ENCODE assay signal across 18 cellular contexts in the genomic region with DNA sequence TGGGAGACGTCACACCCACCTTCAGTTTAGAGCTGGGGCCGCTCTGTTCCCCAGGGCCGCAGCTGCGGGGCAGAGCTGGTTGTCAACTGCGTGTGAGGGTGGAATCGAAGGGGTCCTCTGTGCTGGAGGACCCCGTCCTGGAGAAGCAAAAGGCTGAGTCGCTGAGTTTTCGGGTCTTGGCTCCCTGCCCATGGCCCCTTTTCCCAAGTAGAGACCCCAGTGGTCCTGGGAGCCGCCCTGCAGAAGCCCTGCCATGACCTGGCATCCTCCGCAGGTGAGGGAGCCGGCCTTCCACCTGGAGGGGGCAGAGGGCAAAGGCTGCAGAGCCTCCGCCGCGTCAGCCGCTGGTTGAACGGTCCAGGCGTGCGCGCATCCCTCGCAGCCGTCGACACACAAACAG.
DNase-seq lines count a peak whose midpoint lies in the region; ATAC-seq and TF ChIP-seq lines count a peak whose summit lies in the region.
"Had no signal": no experiment of that assay in that cellular context is flagged by ENCODE, and none has a peak within 500 bp of the region (broad histone marks: within the 10 kb centered on the region; RNA-seq: fewer than 3 reads in every experiment).

No MANE protein-coding gene starts in this region.

- H3K4me1 Mint-ChIP-seq in stimulated activated effector memory CD8-positive, alpha-beta T cell treated with anti-CD3 and anti-CD28 coated beads, Interleukin-12 subunit alpha, Interleukin-12 subunit beta, amount 100 ng/mL, for 72 hours, result no peaks in the 10 kb centered on the region
- H3K4me1 Mint-ChIP-seq: CD8-positive, alpha-beta memory T cell had no signal

- no peak overlapping the region for H3K27ac Mint-ChIP-seq in stimulated activated effector memory CD8-positive, alpha-beta T cell treated with anti-CD3 and anti-CD28 coated beads, Interleukin-12 subunit alpha, Interleukin-12 subunit beta, amount 100 ng/mL, for 72 hours
- H3K27ac Mint-ChIP-seq: CD8-positive, alpha-beta memory T cell had no signal

- no peaks in the 10 kb centered on the region for H3K36me3 Mint-ChIP-seq in stimulated activated effector memory CD8-positive, alpha-beta T cell treated with anti-CD3 and anti-CD28 coated beads, Interleukin-12 subunit alpha, Interleukin-12 subunit beta, amount 100 ng/mL, for 72 hours
- H3K36me3 Mint-ChIP-seq: CD8-positive, alpha-beta memory T cell had no signal

- H3K27me3 ChIP-seq in H7 (ENCODE audit: control insufficient read depth, insufficient read depth, low read length) (no peaks in the 10 kb centered on the region), SJSA1 (replicated peaks) (no peaks in the 10 kb centered on the region), lower lobe of right lung (ENCODE audit: low read depth) (peaks cover 7% of the 10 kb centered on the region)
- H3K27me3 ChIP-seq: BE2C had no signal

- intact Hi-C loops in lower lobe of right lung (cut with DNase I), result no loop called here
- intact Hi-C loops in posterior vena cava (cut with DNase I), result no loop called here

- H3K9me3 ChIP-seq in SJSA1 (replicated peaks), result no peaks in the 10 kb centered on the region
- no peaks in the 10 kb centered on the region for H3K9me3 ChIP-seq in lower lobe of right lung
- H3K9me3 ChIP-seq: BE2C, HAP-1 had no signal

- TF ChIP-seq CTCF in lower lobe of right lung (IDR thresholded peaks at IDR 0.05) (no peak), omental fat pad (IDR thresholded peaks at IDR 0.05) (no peak)

- ATAC-seq in lower lobe of right lung (no peak), omental fat pad (ENCODE audit: low FRiP score) (no peak), GM19328 (IDR thresholded peaks at IDR 0.05; ENCODE audit: unreplicated experiment) (no peak)
- ATAC-seq in stimulated activated effector memory CD8-positive, alpha-beta T cell treated with anti-CD3 and anti-CD28 coated beads, Interleukin-12 subunit alpha, Interleukin-12 subunit beta, amount 100 ng/mL, for 72 hours, result no peak

- peak; percentile 47 for DNase-seq in H7
- DNase-seq in SJSA1 (ENCODE audit: low read depth in 1 of 2, low spot score in 2 of 2), result no peak
- DNase-seq in lower lobe of right lung, result peak; percentile 36
- peak; percentile 67 for DNase-seq in posterior vena cava (ENCODE audit: low spot score)
- DNase-seq in omental fat pad (ENCODE audit: low spot score), result no peak
- no peak for DNase-seq in stimulated activated effector memory CD8-positive, alpha-beta T cell treated with anti-CD3 and anti-CD28 coated beads, Interleukin-12 subunit alpha, Interleukin-12 subunit beta, amount 100 ng/mL, for 72 hours (ENCODE audit: low spot score in 2 of 2)
- DNase-seq: BE2C; CD8-positive, alpha-beta memory T cell; DND-41; GDM1; Karpas-422; NCI-H1105 treated with DMSO at 0.1 percent for 48 hours; NCI-H2029; NCI-H2171 treated with DMSO at 0.1 percent for 48 hours; NCI-H510A; SHP77 had no signal

- H3K36me3 ChIP-seq in H7 (replicated peaks; ENCODE audit: control insufficient read depth, insufficient read depth, low read length), result no peaks in the 10 kb centered on the region
- no peaks in the 10 kb centered on the region for H3K36me3 ChIP-seq in SJSA1
- no peaks in the 10 kb centered on the region for H3K36me3 ChIP-seq in lower lobe of right lung
- H3K36me3 ChIP-seq: BE2C, HAP-1 had no signal

- no peak overlapping the region for H3K4me3 ChIP-seq in H7 (ENCODE audit: insufficient read depth, low read depth, low read length)
- H3K4me3 ChIP-seq in SJSA1, result no peak overlapping the region
- no peak overlapping the region for H3K4me3 ChIP-seq in lower lobe of right lung
- H3K4me3 ChIP-seq: HAP-1 had no signal

- H3K4me1 ChIP-seq in SJSA1 (replicated peaks) (peaks cover 59% of the 10 kb centered on the region), lower lobe of right lung (peaks cover 6% of the 10 kb centered on the region)
- H3K4me1 ChIP-seq: HAP-1 had no signal

- no peak overlapping the region for H3K4me3 Mint-ChIP-seq in stimulated activated effector memory CD8-positive, alpha-beta T cell treated with anti-CD3 and anti-CD28 coated beads, Interleukin-12 subunit alpha, Interleukin-12 subunit beta, amount 100 ng/mL, for 72 hours
- H3K4me3 Mint-ChIP-seq: CD8-positive, alpha-beta memory T cell had no signal

- H3K9me3 Mint-ChIP-seq in stimulated activated effector memory CD8-positive, alpha-beta T cell treated with anti-CD3 and anti-CD28 coated beads, Interleukin-12 subunit alpha, Interleukin-12 subunit beta, amount 100 ng/mL, for 72 hours, result no peaks in the 10 kb centered on the region

- H3K27ac ChIP-seq in SJSA1 (peak overlapping the region; percentile 83), lower lobe of right lung (no peak overlapping the region)

Comparison
In these comparisons a context has a peak if more than half of its experiments do, and no peak if none do; other contexts are left out.
1. DNase-seq: peak in H7 (single experiment), lower lobe of right lung (single experiment) and posterior vena cava (single experiment); none in SJSA1 (0 of 2), omental fat pad (single experiment) and stimulated activated effector memory CD8-positive, alpha-beta T cell treated with anti-CD3 and anti-CD28 coated beads, Interleukin-12 subunit alpha, Interleukin-12 subunit beta, amount 100 ng/mL, for 72 hours (0 of 2).